10 cellular contexts compared by ENCODE assay signal in genomic region chr5:35876454-35876853, GRCh38. TPM values are rescaled to one million over a fixed set of nuclear protein-coding genes. Genes with fewer than 3 reads are reported as not detected.
A peak's percentile ranks its signal among the peaks of the same experiment; 100 is the strongest.
DNase-seq lines count a peak whose midpoint lies in the region; TF ChIP-seq lines count a peak whose summit lies in the region.
"Had no signal": no experiment of that assay in that cellular context is flagged by ENCODE, and none has a peak within 500 bp of the region (broad histone marks: within the 10 kb centered on the region; RNA-seq: fewer than 3 reads in every experiment).

No MANE protein-coding gene starts in this region.

- peaks cover 92% of the 10 kb centered on the region for H3K4me1 Mint-ChIP-seq in activated naive CD8-positive, alpha-beta T cell (ENCODE audit: low read depth)

- no peak for TF ChIP-seq CTCF in AG10803 (conservative IDR thresholded peaks at IDR 0.05; ENCODE audit: low read length)

- peak overlapping the region; percentile 33 for H3K4me3 Mint-ChIP-seq in activated naive CD8-positive, alpha-beta T cell

- no peak overlapping the region for H3K4me3 ChIP-seq in AG10803 (ENCODE audit: low read length)
- H3K4me3 ChIP-seq: gastrocnemius medialis had no signal

- peak overlapping the region; percentile 94 for H3K27ac Mint-ChIP-seq in activated naive CD8-positive, alpha-beta T cell

- POLR2A ChIA-PET in HEK293T (lab: Yijun Ruan, JAX): no interaction called here

- CTCF ChIA-PET in HEK293T (lab: Yijun Ruan, JAX): no interaction called here

- H3K27me3 Mint-ChIP-seq in activated naive CD8-positive, alpha-beta T cell: no peaks in the 10 kb centered on the region

- DNase-seq in AG10803 (ENCODE audit: low read depth) (peak; percentile 20), EH (ENCODE audit: low read depth) (peak; percentile 36), HT1080 (ENCODE audit: low read depth) (peak; percentile 67), NCI-H82 treated with DMSO at 0.1 percent for 48 hours (lab: John Stamatoyannopoulos, UW; ENCODE audit: unreplicated experiment) (no peak), dedifferentiated amniotic fluid mesenchymal stem cell (ENCODE audit: extremely low spot score) (no peak), HEK293T (ENCODE audit: extremely low spot score) (no peak), NCI-H1105 treated with DMSO at 0.1 percent for 48 hours (lab: John Stamatoyannopoulos, UW) (no peak)
- DNase-seq: gastrocnemius medialis; stimulated activated naive CD4-positive, alpha-beta T cell had no signal

- peaks cover 64% of the 10 kb centered on the region for H3K36me3 Mint-ChIP-seq in activated naive CD8-positive, alpha-beta T cell

- H3K9me3 Mint-ChIP-seq in activated naive CD8-positive, alpha-beta T cell (ENCODE audit: low read depth): peaks cover 14% of the 10 kb centered on the region

TF ChIP-seq in HEK293T, 16 proteins besides CTCF, POLR2A, EP300 and RAD21:
- no peak for TF ChIP-seq TARDBP (IDR thresholded peaks at IDR 0.05)
- TF ChIP-seq PKNOX1 (IDR thresholded peaks at IDR 0.05): no peak
- TF ChIP-seq FOXM1 (IDR thresholded peaks at IDR 0.05; ENCODE audit: borderline replicate concordance): no peak
- no peak for TF ChIP-seq L3MBTL2 (conservative IDR thresholded peaks at IDR 0.05)
- no peak for TF ChIP-seq BHLHE40 (IDR thresholded peaks at IDR 0.05; ENCODE audit: borderline replicate concordance)
- TF ChIP-seq FOXK2 (IDR thresholded peaks at IDR 0.05): no peak
- TF ChIP-seq NFRKB (IDR thresholded peaks at IDR 0.05): no peak
- no peak for TF ChIP-seq ELF4 (IDR thresholded peaks at IDR 0.05)
- TF ChIP-seq FOXA1 (IDR thresholded peaks at IDR 0.05): no peak
- TF ChIP-seq ZNF384 (IDR thresholded peaks at IDR 0.05): no peak
- no peak for TF ChIP-seq HDGF (IDR thresholded peaks at IDR 0.05; ENCODE audit: borderline replicate concordance)
- no peak for TF ChIP-seq SP1 (IDR thresholded peaks at IDR 0.05)

RNA-seq across cellular contexts. Expression of gene IL7R, which starts 19.8 kb away (rescaled TPM):
- 12.2 and 13.9 TPM in 2 replicates for total RNA-seq in HT1080 (2014; rRNA removed; shearing (Covaris generic))
- polyA plus RNA-seq in HT1080 (2015; cell fraction: cytosol; rRNA removed): 7.3 and 12.6 TPM in 2 replicates
- polyA plus RNA-seq in HT1080 (2015; cell fraction: nucleus; rRNA removed): 18.9 and 24.6 TPM in 2 replicates

Comparison
In these comparisons a context has a peak if more than half of its experiments do, and no peak if none do; other contexts are left out.
1. DNase-seq: peak in AG10803 (single experiment), EH (single experiment) and HT1080 (single experiment); none in NCI-H82 treated with DMSO at 0.1 percent for 48 hours (single experiment), dedifferentiated amniotic fluid mesenchymal stem cell (single experiment), HEK293T (single experiment) and NCI-H1105 treated with DMSO at 0.1 percent for 48 hours (single experiment).